ENCODE assay signal across 1 cellular context in the genomic region with DNA sequence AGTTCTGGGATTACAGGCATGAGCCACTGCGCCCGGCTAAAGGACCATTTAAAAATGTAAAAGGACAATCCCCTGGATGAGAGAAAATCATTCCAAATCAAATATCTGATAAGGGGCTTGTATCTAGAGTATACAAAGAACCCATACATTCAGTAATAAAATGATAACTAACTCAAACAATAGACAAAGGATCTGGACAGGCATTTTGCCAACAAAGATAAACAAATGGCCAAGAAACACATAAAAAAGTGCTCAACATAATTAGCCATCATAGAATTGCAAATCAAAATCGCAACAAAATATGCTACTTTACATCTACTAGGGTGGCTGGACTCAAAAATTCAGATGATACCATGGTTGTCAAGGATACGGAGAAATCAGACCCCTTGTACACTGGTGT.
A peak's percentile ranks its signal among the peaks of the same experiment; 100 is the strongest.
TF ChIP-seq lines count a peak whose summit lies in the region.

No MANE protein-coding gene starts in this region.

TF ChIP-seq in HEK293, 187 proteins besides CTCF, POLR2A, EP300 and RAD21 (continued from another document):
- TF ChIP-seq, protein P1, sequence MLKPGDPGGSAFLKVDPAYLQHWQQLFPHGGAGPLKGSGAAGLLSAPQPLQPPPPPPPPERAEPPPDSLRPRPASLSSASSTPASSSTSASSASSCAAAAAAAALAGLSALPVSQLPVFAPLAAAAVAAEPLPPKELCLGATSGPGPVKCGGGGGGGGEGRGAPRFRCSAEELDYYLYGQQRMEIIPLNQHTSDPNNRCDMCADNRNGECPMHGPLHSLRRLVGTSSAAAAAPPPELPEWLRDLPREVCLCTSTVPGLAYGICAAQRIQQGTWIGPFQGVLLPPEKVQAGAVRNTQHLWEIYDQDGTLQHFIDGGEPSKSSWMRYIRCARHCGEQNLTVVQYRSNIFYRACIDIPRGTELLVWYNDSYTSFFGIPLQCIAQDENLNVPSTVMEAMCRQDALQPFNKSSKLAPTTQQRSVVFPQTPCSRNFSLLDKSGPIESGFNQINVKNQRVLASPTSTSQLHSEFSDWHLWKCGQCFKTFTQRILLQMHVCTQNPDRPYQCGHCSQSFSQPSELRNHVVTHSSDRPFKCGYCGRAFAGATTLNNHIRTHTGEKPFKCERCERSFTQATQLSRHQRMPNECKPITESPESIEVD (tag by site-specific recombination; IDR thresholded peaks at IDR 0.05): peak; percentile 51
- TF ChIP-seq ZNF202 (tag by site-specific recombination; IDR thresholded peaks at IDR 0.05; ENCODE audit: borderline replicate concordance): no peak
- TF ChIP-seq TCF7L2 (IDR thresholded peaks at IDR 0.05; ENCODE audit: borderline replicate concordance, low read depth, low read length): no peak
- no peak for TF ChIP-seq HOXD13 (CRISPR knock-in tag; IDR thresholded peaks at IDR 0.05; ENCODE audit: borderline replicate concordance)
- TF ChIP-seq, protein P2, sequence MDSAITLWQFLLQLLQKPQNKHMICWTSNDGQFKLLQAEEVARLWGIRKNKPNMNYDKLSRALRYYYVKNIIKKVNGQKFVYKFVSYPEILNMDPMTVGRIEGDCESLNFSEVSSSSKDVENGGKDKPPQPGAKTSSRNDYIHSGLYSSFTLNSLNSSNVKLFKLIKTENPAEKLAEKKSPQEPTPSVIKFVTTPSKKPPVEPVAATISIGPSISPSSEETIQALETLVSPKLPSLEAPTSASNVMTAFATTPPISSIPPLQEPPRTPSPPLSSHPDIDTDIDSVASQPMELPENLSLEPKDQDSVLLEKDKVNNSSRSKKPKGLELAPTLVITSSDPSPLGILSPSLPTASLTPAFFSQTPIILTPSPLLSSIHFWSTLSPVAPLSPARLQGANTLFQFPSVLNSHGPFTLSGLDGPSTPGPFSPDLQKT (IDR thresholded peaks at IDR 0.05; ENCODE audit: borderline replicate concordance, low read depth, low read length): no peak
- TF ChIP-seq REPIN1 (tag by site-specific recombination; IDR thresholded peaks at IDR 0.05; ENCODE audit: low read depth): no peak
- TF ChIP-seq ZNF433 (tag by site-specific recombination; IDR thresholded peaks at IDR 0.05; ENCODE audit: low read depth): no peak
